1 cellular context compared by ENCODE assay signal in genomic region chr1:43274125-43274803, GRCh38.
TF ChIP-seq lines count a peak whose summit lies in the region.

No MANE protein-coding gene starts in this region.

TF ChIP-seq in GM23338, 12 proteins besides CTCF, POLR2A, EP300 and RAD21 (continued from another document):
- TF ChIP-seq ZNF462 (CRISPR knock-in tag; IDR thresholded peaks at IDR 0.05) (no peak), JUNB (IDR thresholded peaks at IDR 0.05; ENCODE audit: unreplicated experiment) (no peak), POLR2AphosphoS5 (IDR thresholded peaks at IDR 0.05; ENCODE audit: low read depth) (no peak), CREB1 (CRISPR knock-in tag; IDR thresholded peaks at IDR 0.05; ENCODE audit: low read depth) (no peak), STAT1 (IDR thresholded peaks at IDR 0.05; ENCODE audit: unreplicated experiment) (no peak), NANOG (IDR thresholded peaks at IDR 0.05; ENCODE audit: borderline replicate concordance) (no peak), EZH2phosphoT487 (IDR thresholded peaks at IDR 0.05; ENCODE audit: unreplicated experiment) (no peak), REST (IDR thresholded peaks at IDR 0.05; ENCODE audit: unreplicated experiment) (no peak), ZNF114 (CRISPR knock-in tag; IDR thresholded peaks at IDR 0.05) (no peak), ZNF331 (CRISPR knock-in tag; IDR thresholded peaks at IDR 0.05; ENCODE audit: low read depth) (no peak), EZH2 (IDR thresholded peaks at IDR 0.05; ENCODE audit: low read depth, unreplicated experiment) (no peak)
